Comparison of ENCODE assay signal across 8 cellular contexts in genomic region chr3:107927361-107928083, GRCh38.
DNase-seq lines count a peak whose midpoint lies in the region; ATAC-seq, FAIRE-seq and TF ChIP-seq lines count a peak whose summit lies in the region.

No MANE protein-coding gene starts in this region.

- WGBS in mammary epithelial cell (ENCODE audit: low coverage, missing lambda C conversion rate): 4% methylated on average over 35 of the region's 55 CpGs
- WGBS in small intestine, 3 donors: 1 to 2% (median 1%) methylated on average over 55 of the region's 55 CpGs

- H3K27ac Mint-ChIP-seq in immature natural killer cell: peak overlapping the region in 1 of 6 donors; percentile 47

- no peaks in the 10 kb centered on the region for H3K9me3 Mint-ChIP-seq in immature natural killer cell

- ATAC-seq in GM18508 (IDR thresholded peaks at IDR 0.05; ENCODE audit: insufficient read depth, unreplicated experiment) (peak; percentile 59), HG02943 (IDR thresholded peaks at IDR 0.05; ENCODE audit: low read depth, unreplicated experiment) (peak; percentile 92)

- FAIRE-seq in small intestine (lab: Jason Lieb, UNC): no peak

- H3K4me3 ChIP-seq in WERI-Rb-1 (ENCODE audit: low read depth, low read length): peak overlapping the region; percentile 52
- H3K4me3 ChIP-seq in mammary epithelial cell (replicated peaks in 1 of 3; ENCODE audit: insufficient read depth in 1 of 3, low read depth in 2 of 3, low read length in 3 of 3): peak overlapping the region; percentile 47 to 67 (median 52)
- peak overlapping the region in 1 of 2 donors; percentile 47 for H3K4me3 ChIP-seq in small intestine (ENCODE audit: low read depth in 1 of 2, low read length in 2 of 2)

- intact Hi-C loops in mammary epithelial cell (cut with micrococcal nuclease): loop anchor here (1.0 kb wide), 3 partner anchors 163 to 691 kb away; no protein-coding TSS in a partner anchor

- no peaks in the 10 kb centered on the region for H3K27me3 ChIP-seq in WERI-Rb-1 (ENCODE audit: insufficient read depth, low read depth, severe bottlenecking)
- peaks cover 2% of the 10 kb centered on the region for H3K27me3 ChIP-seq in mammary epithelial cell (ENCODE audit: insufficient read depth, low read length)
- H3K27me3 ChIP-seq in small intestine (ENCODE audit: control insufficient read depth in 2 of 2, insufficient read depth in 2 of 2, low read length in 2 of 2): peaks cover 0 to 2% of the 10 kb centered on the region in 2 donors

- H2AFZ ChIP-seq in mammary epithelial cell (ENCODE audit: low read depth, low read length): peak overlapping the region; percentile 91

- no peaks in the 10 kb centered on the region for H3K4me1 ChIP-seq in mammary epithelial cell (ENCODE audit: insufficient read depth, low read length)
- peaks cover 0 to 2% of the 10 kb centered on the region in 2 donors for H3K4me1 ChIP-seq in small intestine (ENCODE audit: control insufficient read depth in 2 of 2, insufficient read depth in 1 of 2, low read depth in 1 of 2, low read length in 1 of 2)

- DNase-seq in NCI-H2107 treated with DMSO at 0.1 percent for 48 hours (lab: John Stamatoyannopoulos, UW; ENCODE audit: unreplicated experiment) (peak; percentile 78), WERI-Rb-1 (peak; percentile 53), mammary epithelial cell (peak; percentile 69), immature natural killer cell (peak; percentile 50 to 62 (median 58)), small intestine (peak; percentile 58), GF-D8 (lab: John Stamatoyannopoulos, UW) (no peak)

- H3K27me3 Mint-ChIP-seq in immature natural killer cell (ENCODE audit: low read depth in 3 of 3): peaks cover 3 to 6% (median 3%) of the 10 kb centered on the region in 3 donors

- no TSS peak for BruUV-seq in mammary epithelial cell (replicated peaks; lab: Mats Ljungman, UMichigan)

- no peaks in the 10 kb centered on the region for H4K20me1 ChIP-seq in mammary epithelial cell (ENCODE audit: insufficient read depth, low read length)

- H3K9ac ChIP-seq in mammary epithelial cell (ENCODE audit: insufficient read depth, low read length): no peak overlapping the region

- in situ Hi-C loops in mammary epithelial cell (cut with MboI; ENCODE audit: low sequenced_read_pairs in 2 of 2): loop anchor here in 1 of 2 donors (25.0 kb wide), 1 partner anchor 485 kb away; no protein-coding TSS in a partner anchor

- H3K9me3 ChIP-seq in WERI-Rb-1 (ENCODE audit: severe bottlenecking): no peaks in the 10 kb centered on the region
- no peaks in the 10 kb centered on the region for H3K9me3 ChIP-seq in mammary epithelial cell (replicated peaks; ENCODE audit: insufficient read depth, low read length)
- no peaks in the 10 kb centered on the region for H3K9me3 ChIP-seq in small intestine (ENCODE audit: control insufficient read depth, low read depth)

- peak overlapping the region; percentile 83 to 90 (median 89) for H3K4me3 Mint-ChIP-seq in immature natural killer cell

- H3K36me3 Mint-ChIP-seq in immature natural killer cell: no peaks in the 10 kb centered on the region

- CTCF ChIA-PET in mammary epithelial cell (lab: Charles Lee; ENCODE audit: low non-redundant PET): interaction anchor here (0.6 to 0.9 kb wide), 4 partner anchors 43 to 279 kb away, joined by 3 to 5 read pairs (median 3); no protein-coding TSS in a partner anchor

- H3K79me2 ChIP-seq in mammary epithelial cell (ENCODE audit: insufficient read depth, low read length): no peaks in the 10 kb centered on the region

- H3K36me3 ChIP-seq in WERI-Rb-1 (no peaks in the 10 kb centered on the region), mammary epithelial cell (ENCODE audit: insufficient read depth, low read length) (no peaks in the 10 kb centered on the region), small intestine (ENCODE audit: control insufficient read depth in 2 of 2, insufficient read depth in 2 of 2, low read length in 2 of 2) (no peaks in the 10 kb centered on the region)

- peaks cover 15 to 18% of the 10 kb centered on the region in 2 donors for H3K4me1 Mint-ChIP-seq in immature natural killer cell

- H3K4me2 ChIP-seq in mammary epithelial cell (ENCODE audit: insufficient read depth, low read depth, low read length): peak overlapping the region; percentile 98

- TF ChIP-seq CTCF in WERI-Rb-1 (IDR thresholded peaks at IDR 0.05; ENCODE audit: low read depth, low read length): peak; percentile 75
- TF ChIP-seq CTCF in mammary epithelial cell (conservative IDR thresholded peaks at IDR 0.05 in 1 of 2, IDR thresholded peaks at IDR 0.05 in 1 of 2; ENCODE audit: extremely low read depth in 1 of 2, insufficient read depth in 1 of 2, low read depth in 1 of 2, low read length in 2 of 2): peak; percentile 78 to 96

- H3K27ac ChIP-seq in WERI-Rb-1: no peak overlapping the region
- no peak overlapping the region for H3K27ac ChIP-seq in mammary epithelial cell (ENCODE audit: insufficient read depth, low read depth, low read length)
- no peak overlapping the region for H3K27ac ChIP-seq in small intestine (ENCODE audit: low read depth in 1 of 2, low read length in 1 of 2)

- dilution Hi-C loops in mammary epithelial cell (cut with HindIII; ENCODE audit: low sequenced_read_pairs): no loop called here
